Comparison of ENCODE assay signal across 1 cellular context in genomic region chr5:59003124-59003523, GRCh38.
TF ChIP-seq lines count a peak whose summit lies in the region.

No MANE protein-coding gene starts in this region.

TF ChIP-seq in HepG2, 621 proteins besides CTCF, POLR2A, EP300 and RAD21:
- TF ChIP-seq PCBP2 (optimal IDR thresholded peaks at IDR 0.05; ENCODE audit: low read depth, low read length, poor library complexity, severe bottlenecking) (no peak), ZNF569 (CRISPR knock-in tag; IDR thresholded peaks at IDR 0.05; ENCODE audit: borderline replicate concordance) (no peak), HNRNPK (IDR thresholded peaks at IDR 0.05; ENCODE audit: low read depth, low read length, poor library complexity, severe bottlenecking) (no peak), POLR2AphosphoS5 (IDR thresholded peaks at IDR 0.05; ENCODE audit: low read depth, low read length) (no peak), CBX5 (CRISPR knock-in tag; IDR thresholded peaks at IDR 0.05; ENCODE audit: borderline replicate concordance) (no peak), GLI4 (CRISPR knock-in tag; IDR thresholded peaks at IDR 0.05; ENCODE audit: borderline replicate concordance) (no peak), SKIL (CRISPR knock-in tag; IDR thresholded peaks at IDR 0.05; ENCODE audit: borderline replicate concordance) (no peak), ZNF142 (CRISPR knock-in tag; IDR thresholded peaks at IDR 0.05) (no peak), MXD4 (CRISPR knock-in tag; IDR thresholded peaks at IDR 0.05) (no peak), ATM (IDR thresholded peaks at IDR 0.05; ENCODE audit: borderline replicate concordance) (no peak), KLF12 (CRISPR knock-in tag; IDR thresholded peaks at IDR 0.05; ENCODE audit: borderline replicate concordance) (no peak), ZNF143 (CRISPR knock-in tag; IDR thresholded peaks at IDR 0.05) (no peak), SP4 (CRISPR knock-in tag; IDR thresholded peaks at IDR 0.05) (no peak)
